14 cellular contexts compared by ENCODE assay signal in genomic region chr16:1535391-1536291, GRCh38. TPM values are rescaled to one million over a fixed set of nuclear protein-coding genes. Genes with fewer than 3 reads are reported as not detected.
A peak's percentile ranks its signal among the peaks of the same experiment; 100 is the strongest.
DNase-seq lines count a peak whose midpoint lies in the region; ATAC-seq, FAIRE-seq and TF ChIP-seq lines count a peak whose summit lies in the region.
"Had no signal": no experiment of that assay in that cellular context is flagged by ENCODE, and none has a peak within 500 bp of the region (broad histone marks: within the 10 kb centered on the region; RNA-seq: fewer than 3 reads in every experiment).

No MANE protein-coding gene starts in this region.

- peak; percentile 35 to 49 for ATAC-seq in naive thymus-derived CD8-positive, alpha-beta T cell
- no peak for ATAC-seq in GM18861 (IDR thresholded peaks at IDR 0.05; ENCODE audit: unreplicated experiment)

- DNase-seq in AG09309 (ENCODE audit: low read depth) (no peak), H1 (ENCODE audit: low read depth in 1 of 2, low spot score in 2 of 2) (no peak), NCI-H1092 (lab: John Stamatoyannopoulos, UW) (no peak), DMS153 (lab: John Stamatoyannopoulos, UW) (no peak), iPS-NIHi7 (ENCODE audit: extremely low spot score) (no peak)
- peak; percentile 27 for DNase-seq in T-helper 2 cell treated with Interferon-gamma antibody and Interleukin-4, amounts not matched to agents 5 μg/mL and 100 μg/mL, for 36 hours (ENCODE audit: low spot score)
- peak in 8 of 10 donors; percentile 25 to 77 (median 48) for DNase-seq in naive thymus-derived CD8-positive, alpha-beta T cell
- DNase-seq: DND-41 had no signal

- H3K79me1 ChIP-seq in H1 (ENCODE audit: low read depth, low read length): no peaks in the 10 kb centered on the region

- no peak overlapping the region for H2BK12ac ChIP-seq in H1 (ENCODE audit: low read depth, low read length)

- CTCF ChIA-PET in H1 (lab: Charles Lee; ENCODE audit: partially characterized antibody): interaction anchor here (0.7 kb wide), 1 partner anchor 141 kb away, joined by 3 read pairs; no protein-coding TSS in a partner anchor

- no peak overlapping the region for H2BK120ac ChIP-seq in H1 (replicated peaks; ENCODE audit: low read depth, low read length)

- no peak overlapping the region for H3K27ac ChIP-seq in H1 (ENCODE audit: low read depth, low read length)
- H3K27ac ChIP-seq: cardiac muscle cell had no signal

- H3K9ac ChIP-seq in H1 (replicated peaks in 1 of 4; ENCODE audit: extremely low read depth in 1 of 4, low read depth in 3 of 4, low read length in 3 of 4): no peak overlapping the region

- H3K14ac ChIP-seq in H1 (ENCODE audit: insufficient read length): no peak overlapping the region

- H3K9me3 Mint-ChIP-seq in T-helper 2 cell treated with Interferon-gamma antibody and Interleukin-4, amounts not matched to agents 5 μg/mL and 100 μg/mL, for 36 hours: no peaks in the 10 kb centered on the region
- no peaks in the 10 kb centered on the region for H3K9me3 Mint-ChIP-seq in naive thymus-derived CD8-positive, alpha-beta T cell
- H3K9me3 Mint-ChIP-seq: neural crest cell had no signal

- TF ChIP-seq POLR2A in H1 (IDR thresholded peaks at IDR 0.05; ENCODE audit: control extremely low read depth in 1 of 2, low read depth in 2 of 2, low read length in 2 of 2): no peak

- H3K9me3 ChIP-seq in H1 (ENCODE audit: insufficient read depth in 2 of 2, low read depth in 1 of 2, low read length in 1 of 2): no peaks in the 10 kb centered on the region

- no peak overlapping the region for H2BK5ac ChIP-seq in H1 (ENCODE audit: low read depth, low read length)

- peak overlapping the region; percentile 99 for H3K4me3 Mint-ChIP-seq in T-helper 2 cell treated with Interferon-gamma antibody and Interleukin-4, amounts not matched to agents 5 μg/mL and 100 μg/mL, for 36 hours
- H3K4me3 Mint-ChIP-seq in naive thymus-derived CD8-positive, alpha-beta T cell: peak overlapping the region; percentile 96 to 99 (median 98)

- H2AFZ ChIP-seq in H1 (ENCODE audit: low read length): no peak overlapping the region

- WGBS in H1 (ENCODE audit: extremely low coverage in 1 of 2, insufficient coverage in 1 of 2, insufficient read length in 1 of 2, insufficient replicate concordance in 2 of 2, low coverage in 1 of 2, low lambda C conversion rate in 2 of 2, missing lambda C conversion rate in 1 of 2), 2 experiments: 92% methylated on average over 39 of the region's 39 CpGs; no CpG with 5 or more reads in 1 of the 2 experiments

- H3K79me2 ChIP-seq in H1 (ENCODE audit: control insufficient read depth in 1 of 2, insufficient read depth in 2 of 2, low read length in 2 of 2): no peaks in the 10 kb centered on the region

- peak overlapping the region; percentile 51; the same call in 1 of the 2 replicates for H4K8ac ChIP-seq in H1 (ENCODE audit: extremely low read depth, insufficient read depth, low read length)

- H3K27me3 Mint-ChIP-seq in T-helper 2 cell treated with Interferon-gamma antibody and Interleukin-4, amounts not matched to agents 5 μg/mL and 100 μg/mL, for 36 hours (ENCODE audit: low read depth): no peaks in the 10 kb centered on the region
- no peaks in the 10 kb centered on the region for H3K27me3 Mint-ChIP-seq in naive thymus-derived CD8-positive, alpha-beta T cell

- no peak overlapping the region for H3K56ac ChIP-seq in H1 (replicated peaks; ENCODE audit: insufficient read length, low read depth, low read length)

- H4K91ac ChIP-seq in H1 (replicated peaks; ENCODE audit: insufficient read length, low read length): no peak overlapping the region

- H2BK15ac ChIP-seq in H1 (ENCODE audit: low read length): no peak overlapping the region

- H4K5ac ChIP-seq in H1 (ENCODE audit: insufficient read length, low read depth, low read length): no peak overlapping the region

- peaks cover 42% of the 10 kb centered on the region for H3K36me3 Mint-ChIP-seq in T-helper 2 cell treated with Interferon-gamma antibody and Interleukin-4, amounts not matched to agents 5 μg/mL and 100 μg/mL, for 36 hours (ENCODE audit: low read depth)
- peaks cover 16 to 49% (median 18%) of the 10 kb centered on the region in 3 donors for H3K36me3 Mint-ChIP-seq in naive thymus-derived CD8-positive, alpha-beta T cell

- H2AK5ac ChIP-seq in H1 (ENCODE audit: low read depth, low read length): no peak overlapping the region

- H3K36me3 ChIP-seq in H1 (ENCODE audit: control insufficient read depth in 2 of 4, insufficient read depth in 4 of 4, low read length in 3 of 4): no peaks in the 10 kb centered on the region; a peak in 2 of 8 replicates
- H3K36me3 ChIP-seq: cardiac muscle cell had no signal

- H3K27ac Mint-ChIP-seq in T-helper 2 cell treated with Interferon-gamma antibody and Interleukin-4, amounts not matched to agents 5 μg/mL and 100 μg/mL, for 36 hours: peak overlapping the region; percentile 78
- peak overlapping the region; percentile 91 to 97 (median 96) for H3K27ac Mint-ChIP-seq in naive thymus-derived CD8-positive, alpha-beta T cell

- H3K18ac ChIP-seq in H1 (ENCODE audit: extremely low read depth, low read length): no peak overlapping the region

- peaks cover 4 to 7% of the 10 kb centered on the region in 2 experiments for H4K20me1 ChIP-seq in H1 (replicated peaks in 1 of 2; ENCODE audit: control insufficient read depth in 1 of 2, insufficient read depth in 2 of 2, low read length in 2 of 2)

- peaks cover 27% of the 10 kb centered on the region for H3K4me1 Mint-ChIP-seq in T-helper 2 cell treated with Interferon-gamma antibody and Interleukin-4, amounts not matched to agents 5 μg/mL and 100 μg/mL, for 36 hours (ENCODE audit: low read depth)
- H3K4me1 Mint-ChIP-seq in naive thymus-derived CD8-positive, alpha-beta T cell: peaks cover 24 to 61% (median 60%) of the 10 kb centered on the region in 4 donors
- H3K4me1 Mint-ChIP-seq: neural crest cell had no signal

- no peak overlapping the region for H3K4me2 ChIP-seq in H1 (ENCODE audit: insufficient read depth in 1 of 2, low read depth in 2 of 2, low read length in 2 of 2)

- no peaks in the 10 kb centered on the region for H3K23me2 ChIP-seq in H1 (ENCODE audit: low read depth, low read length)

- no peaks in the 10 kb centered on the region; a peak in 1 of 7 replicates for H3K4me1 ChIP-seq in H1 (replicated peaks in 1 of 4; ENCODE audit: control insufficient read depth in 3 of 4, insufficient read depth in 4 of 4, low read length in 3 of 4)

- peak overlapping the region; percentile 50 for H3K4me3 ChIP-seq in AG09309 (ENCODE audit: control insufficient read depth, low read depth, low read length)
- H3K4me3 ChIP-seq in H1 (ENCODE audit: extremely low read depth in 1 of 4, insufficient read depth in 2 of 4, low read depth in 3 of 4, low read length in 4 of 4): no peak overlapping the region
- H3K4me3 ChIP-seq: cardiac muscle cell had no signal

- FAIRE-seq in H1 (lab: Jason Lieb, UNC): no peak

- no peak for TF ChIP-seq RAD21 in H1 (IDR thresholded peaks at IDR 0.05 in 1 of 2, conservative IDR thresholded peaks at IDR 0.05 in 1 of 2; ENCODE audit: low read depth in 2 of 2, low read length in 2 of 2)

- no peaks in the 10 kb centered on the region for H3K27me3 ChIP-seq in H1 (replicated peaks in 1 of 4; ENCODE audit: control insufficient read depth in 3 of 4, extremely low read depth in 1 of 4, insufficient read depth in 3 of 4, low read length in 3 of 4)
- H3K27me3 ChIP-seq: cardiac muscle cell had no signal

- no peak overlapping the region for H3K23ac ChIP-seq in H1 (ENCODE audit: insufficient read length)

- TF ChIP-seq CTCF in AG09309 (IDR thresholded peaks at IDR 0.05; ENCODE audit: control insufficient read depth, insufficient read depth, low read depth, low read length, missing control alignments): no peak
- TF ChIP-seq CTCF in H1 (IDR thresholded peaks at IDR 0.05; ENCODE audit: control extremely low read depth in 1 of 3, insufficient read depth in 1 of 3, low read depth in 1 of 3, low read length in 3 of 3): no peak

- no peak for TF ChIP-seq EP300 in H1 (IDR thresholded peaks at IDR 0.05; ENCODE audit: borderline replicate concordance in 1 of 2, low read depth in 2 of 2, low read length in 2 of 2)

- H2BK20ac ChIP-seq in H1 (ENCODE audit: low read length): no peak overlapping the region

- POLR2A ChIA-PET in H1 (lab: Charles Lee; ENCODE audit: partially characterized antibody): no interaction called here
- POLR2A ChIA-PET in naive thymus-derived CD8-positive, alpha-beta T cell (lab: Charles Lee): interaction anchor here (0.6 to 11.3 kb wide), 17 partner anchors 11 to 1601 kb away, joined by 3 to 135 read pairs (median 4); partner anchors contain the start of genes CRAMP1, EME2, IFT140 and MAPK8IP3

- no peak overlapping the region for H3K4ac ChIP-seq in H1 (replicated peaks; ENCODE audit: insufficient read length, low read depth, low read length)

RNA-seq across cellular contexts. Expression of gene TMEM204, which starts 2.2 kb away (rescaled TPM):
- not detected in 2 replicates for total RNA-seq in H1 (2021; fragmentation: NEBNext Ultra II Directional; extraction: Animal tissue kit (Norgen Biotek cat#: 25700))
- 0.03 TPM in 1 of 2 replicates, not detected in the other for polyA plus RNA-seq in H1 (2011; rRNA removed)
- polyA plus RNA-seq in H1 (2011; cell fraction: cytosol; rRNA removed): 0.05 TPM
- not detected for polyA plus RNA-seq in H1 (2011; cell fraction: nucleus; rRNA removed)
- polyA plus RNA-seq in H1 (2012, experiment 1 of 2): 0.12 to 0.37 TPM (median 0.21 TPM) in 4 replicates
- 0.16 TPM for polyA plus RNA-seq in H1 (2012, experiment 2 of 2)
- 0.08 TPM for polyA plus RNA-seq in H1 (2013, experiment 1 of 2)
- 0.02 TPM for polyA plus RNA-seq in H1 (2013, experiment 2 of 2)
- not detected in 2 replicates for polyA minus RNA-seq in H1 (2011; rRNA and poly(A)+ RNA removed)
- not detected for polyA minus RNA-seq in H1 (2011; cell fraction: cytosol; rRNA and poly(A)+ RNA removed)
- polyA minus RNA-seq in H1 (2011; cell fraction: nucleus; rRNA and poly(A)+ RNA removed): not detected
- total RNA-seq in naive thymus-derived CD8-positive, alpha-beta T cell: 100 to 1,000 TPM; 186 to 196 TPM
- 100 to 1,000 TPM in 2 of 3 donors, 10 to 100 TPM in 1; 95.9 to 135 (median 125) TPM for polyA plus RNA-seq in naive thymus-derived CD8-positive, alpha-beta T cell
- total RNA-seq: MCF 10A, SK-MEL-5 had no signal

RNA-seq across cellular contexts. Expression of gene TELO2, which starts 42.5 kb away (rescaled TPM):
- 64.8 and 66.4 TPM in 2 replicates for total RNA-seq in H1 (2021; fragmentation: NEBNext Ultra II Directional; extraction: Animal tissue kit (Norgen Biotek cat#: 25700))
- polyA plus RNA-seq in H1 (2011; rRNA removed): 39.3 and 72.9 TPM in 2 replicates
- 61.2 TPM for polyA plus RNA-seq in H1 (2011; cell fraction: cytosol; rRNA removed)
- polyA plus RNA-seq in H1 (2011; cell fraction: nucleus; rRNA removed): 382 TPM
- polyA plus RNA-seq in H1 (2012, experiment 1 of 2): 39.6 to 74.2 TPM (median 66.1 TPM) in 4 replicates
- polyA plus RNA-seq in H1 (2012, experiment 2 of 2): 42.5 TPM
- 37.6 TPM for polyA plus RNA-seq in H1 (2013, experiment 1 of 2)
- polyA plus RNA-seq in H1 (2013, experiment 2 of 2): 33.1 TPM
- polyA minus RNA-seq in H1 (2011; rRNA and poly(A)+ RNA removed): 12.1 and 13.9 TPM in 2 replicates
- 34.6 TPM for polyA minus RNA-seq in H1 (2011; cell fraction: cytosol; rRNA and poly(A)+ RNA removed)
- 65.3 TPM for polyA minus RNA-seq in H1 (2011; cell fraction: nucleus; rRNA and poly(A)+ RNA removed)
- 10 to 100 TPM; 42.6 to 51.5 TPM for total RNA-seq in naive thymus-derived CD8-positive, alpha-beta T cell
- polyA plus RNA-seq in naive thymus-derived CD8-positive, alpha-beta T cell: 10 to 100 TPM in 2 of 3 donors, 1 to 10 TPM in 1; 9.8 to 18.1 (median 14.9) TPM

RNA-seq across cellular contexts. Expression of gene PTX4, which starts 46.9 kb away (rescaled TPM):
- not detected in 2 replicates for total RNA-seq in H1 (2021; fragmentation: NEBNext Ultra II Directional; extraction: Animal tissue kit (Norgen Biotek cat#: 25700))
- not detected in 2 replicates for polyA plus RNA-seq in H1 (2011; rRNA removed)
- 0.10 TPM for polyA plus RNA-seq in H1 (2011; cell fraction: cytosol; rRNA removed)
- 0.10 TPM for polyA plus RNA-seq in H1 (2011; cell fraction: nucleus; rRNA removed)
- polyA plus RNA-seq in H1 (2012, experiment 1 of 2): not detected in 4 replicates
- polyA plus RNA-seq in H1 (2012, experiment 2 of 2): not detected
- 0.14 TPM for polyA plus RNA-seq in H1 (2013, experiment 1 of 2)
- polyA plus RNA-seq in H1 (2013, experiment 2 of 2): 0.04 TPM
- 0.13 TPM in 1 of 2 replicates, not detected in the other for polyA minus RNA-seq in H1 (2011; rRNA and poly(A)+ RNA removed)
- polyA minus RNA-seq in H1 (2011; cell fraction: cytosol; rRNA and poly(A)+ RNA removed): not detected
- polyA minus RNA-seq in H1 (2011; cell fraction: nucleus; rRNA and poly(A)+ RNA removed): not detected
- not detected for total RNA-seq in naive thymus-derived CD8-positive, alpha-beta T cell
- not detected for polyA plus RNA-seq in naive thymus-derived CD8-positive, alpha-beta T cell
- total RNA-seq: MCF 10A, SK-MEL-5, temporal lobe had no signal
- polyA plus RNA-seq: cardiac muscle cell had no signal

Comparison
In these comparisons a context has a peak if more than half of its experiments do, and no peak if none do; other contexts are left out.
1. DNase-seq: peak in T-helper 2 cell treated with Interferon-gamma antibody and Interleukin-4, amounts not matched to agents 5 μg/mL and 100 μg/mL, for 36 hours (single experiment) and naive thymus-derived CD8-positive, alpha-beta T cell (8 of 10); none in AG09309 (single experiment), H1 (0 of 2), NCI-H1092 (single experiment), DMS153 (single experiment) and iPS-NIHi7 (single experiment).
2. RNA of gene TMEM204, which starts 2.2 kb away (total RNA-seq): 186 to 196 TPM in naive thymus-derived CD8-positive, alpha-beta T cell; not detected in H1; every median in the first group is over 100 times any median in the second.